8 cellular contexts compared by ENCODE assay signal in genomic region chr9:137618105-137619067, GRCh38. TPM values are rescaled to one million over a fixed set of nuclear protein-coding genes. Genes with fewer than 3 reads are reported as not detected.
DNase-seq lines count a peak whose midpoint lies in the region; ATAC-seq and TF ChIP-seq lines count a peak whose summit lies in the region.

Gene EHMT1 (plus strand): TSS chr9:137619005. CDS start chr9:137619029, 24 bp downstream.

- DNase-seq in AG09319 (ENCODE audit: extremely low read depth, low read depth) (peak; percentile 54), NCI-H524 treated with DMSO at 0.1 percent for 48 hours (lab: John Stamatoyannopoulos, UW) (peak; percentile 29), coronary artery (ENCODE audit: low spot score) (peak; percentile 93), left lung (peak; percentile 81 to 95)
- DNase-seq in activated CD4-positive, alpha-beta T cell treated with anti-CD3 and anti-CD28 coated beads, Interleukin-2, amount 10 ng/mL, durations not matched to agents 24 days and 14 days, result peak; percentile 98
- peak; percentile 83 for DNase-seq in stimulated activated CD4-positive, alpha-beta T cell treated with anti-CD3 and anti-CD28 coated beads, Interleukin-2, amount 100 ng/mL, for 4 hours (ENCODE audit: low read depth)

- no peaks in the 10 kb centered on the region for H3K9me3 Mint-ChIP-seq in activated CD4-positive, alpha-beta T cell treated with anti-CD3 and anti-CD28 coated beads, Interleukin-2, amount 10 ng/mL, durations not matched to agents 24 days and 14 days

- ATAC-seq in GM19025 (IDR thresholded peaks at IDR 0.05; ENCODE audit: low read depth, unreplicated experiment), result peak; percentile 64
- peak; percentile 59 for ATAC-seq in HG03196 (IDR thresholded peaks at IDR 0.05; ENCODE audit: unreplicated experiment)
- ATAC-seq in left lung, result peak; percentile 76

- no peaks in the 10 kb centered on the region for H3K9me3 ChIP-seq in left lung

- no peaks in the 10 kb centered on the region for H3K27me3 ChIP-seq in left lung

- peaks cover 21% of the 10 kb centered on the region for H3K36me3 Mint-ChIP-seq in activated CD4-positive, alpha-beta T cell treated with anti-CD3 and anti-CD28 coated beads, Interleukin-2, amount 10 ng/mL, durations not matched to agents 24 days and 14 days (ENCODE audit: low read depth)

- intact Hi-C loops in activated CD4-positive, alpha-beta T cell treated with anti-CD3 and anti-CD28 coated beads, Interleukin-2, amount 10 ng/mL, durations not matched to agents 24 days and 14 days (cut with micrococcal nuclease), result loop anchor here (1.0 to 2.0 kb wide), 3 partner anchors 13 to 40 kb away; partner anchors contain the start of genes ARRDC1, DPH7 and ZMYND19
- intact Hi-C loops in left lung (cut with DNase I), result no loop called here

- H3K4me1 ChIP-seq in left lung, result peaks cover 22 to 61% of the 10 kb centered on the region in 2 donors

- peak within 1 kb of the TSS; percentile 100 for H3K4me3 ChIP-seq in coronary artery
- peak within 1 kb of the TSS; percentile 77 to 86 for H3K4me3 ChIP-seq in left lung

- no peaks in the 10 kb centered on the region for H3K27me3 Mint-ChIP-seq in activated CD4-positive, alpha-beta T cell treated with anti-CD3 and anti-CD28 coated beads, Interleukin-2, amount 10 ng/mL, durations not matched to agents 24 days and 14 days

- H3K4me3 Mint-ChIP-seq in activated CD4-positive, alpha-beta T cell treated with anti-CD3 and anti-CD28 coated beads, Interleukin-2, amount 10 ng/mL, durations not matched to agents 24 days and 14 days, result peak within 1 kb of the TSS; percentile 90

- peak within 1 kb of the TSS; percentile 69 to 97 for H3K27ac ChIP-seq in coronary artery
- peak within 1 kb of the TSS; percentile 87 to 91 for H3K27ac ChIP-seq in left lung

- H3K27ac Mint-ChIP-seq in activated CD4-positive, alpha-beta T cell treated with anti-CD3 and anti-CD28 coated beads, Interleukin-2, amount 10 ng/mL, durations not matched to agents 24 days and 14 days, result peak within 1 kb of the TSS; percentile 92

- peaks cover 0 to 33% of the 10 kb centered on the region in 2 donors for H3K36me3 ChIP-seq in left lung

- TF ChIP-seq CTCF in AG09319 (IDR thresholded peaks at IDR 0.05; ENCODE audit: low read depth, low read length) (no peak), coronary artery (IDR thresholded peaks at IDR 0.05) (no peak), left lung (IDR thresholded peaks at IDR 0.05) (no peak)

- H3K4me1 Mint-ChIP-seq in activated CD4-positive, alpha-beta T cell treated with anti-CD3 and anti-CD28 coated beads, Interleukin-2, amount 10 ng/mL, durations not matched to agents 24 days and 14 days, result peaks cover 35% of the 10 kb centered on the region

RNA-seq across cellular contexts. Expression of gene EHMT1, which starts in this region (rescaled TPM):
- total RNA-seq in activated CD4-positive, alpha-beta T cell treated with anti-CD3 and anti-CD28 coated beads, Interleukin-2, amount 10 ng/mL, durations not matched to agents 24 days and 14 days, result 93.6 and 99.4 TPM in 2 replicates
- 10 to 100 TPM; 71.5 to 79.8 TPM for total RNA-seq in left lung

Comparison
In these comparisons a context has a peak if more than half of its experiments do, and no peak if none do; other contexts are left out.
1. Peak in every context shown above with its lines: DNase-seq, ATAC-seq, H3K4me3 ChIP-seq and H3K27ac ChIP-seq.
2. DNase-seq: peak in every context shown above with its lines; median percentile 98 in activated CD4-positive, alpha-beta T cell treated with anti-CD3 and anti-CD28 coated beads, Interleukin-2, amount 10 ng/mL, durations not matched to agents 24 days and 14 days; 93 in coronary artery; 88 in left lung; 83 in stimulated activated CD4-positive, alpha-beta T cell treated with anti-CD3 and anti-CD28 coated beads, Interleukin-2, amount 100 ng/mL, for 4 hours; 54 in AG09319; 29 in NCI-H524 treated with DMSO at 0.1 percent for 48 hours.